ENCODE assay signal across 1 cellular context in the genomic region with DNA sequence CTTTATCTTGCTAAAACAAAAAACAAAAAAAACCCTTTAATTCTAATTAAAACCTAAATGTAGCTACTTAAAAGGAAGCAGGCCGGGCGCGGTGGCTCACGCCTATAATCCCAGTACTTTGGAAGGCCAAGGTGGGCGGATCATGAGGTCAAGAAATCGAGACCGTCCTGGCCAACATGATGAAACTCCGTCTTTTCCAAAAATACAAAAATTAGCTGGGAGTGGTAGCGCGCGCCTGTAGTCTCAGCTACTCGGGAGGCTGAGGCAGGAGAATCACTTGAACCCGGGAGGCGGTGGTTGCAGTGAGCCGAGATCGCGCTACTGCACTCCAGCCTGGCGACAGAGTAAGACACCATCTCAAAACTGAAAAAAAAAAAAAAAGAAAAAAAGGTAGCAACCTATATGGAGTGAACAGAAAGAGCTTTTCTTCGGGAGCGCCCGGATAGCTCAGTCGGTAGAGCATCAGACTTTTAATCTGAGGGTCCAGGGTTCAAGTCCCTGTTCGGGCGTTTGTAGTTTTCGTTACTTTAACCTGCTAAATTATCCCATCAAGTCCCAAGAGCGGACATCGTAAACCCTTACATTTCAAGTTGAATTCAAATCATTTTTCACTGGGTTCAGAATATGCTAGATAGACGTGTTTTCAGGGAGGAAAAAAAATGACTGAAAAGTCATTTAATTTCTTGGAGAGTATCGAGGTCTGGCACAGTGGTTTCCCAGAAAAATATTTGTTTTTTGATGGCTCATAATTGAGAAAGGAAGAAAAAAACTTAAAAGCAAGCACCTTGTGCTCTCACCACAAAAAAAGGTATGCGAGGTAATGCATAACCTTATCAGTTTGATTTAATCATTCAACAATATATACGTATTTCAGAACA.
TF ChIP-seq lines count a peak whose summit lies in the region.

No MANE protein-coding gene starts in this region.

TF ChIP-seq in K562, 482 proteins besides CTCF, POLR2A, EP300 and RAD21 (continued from another document and continues in another):
- TF ChIP-seq, protein P1, sequence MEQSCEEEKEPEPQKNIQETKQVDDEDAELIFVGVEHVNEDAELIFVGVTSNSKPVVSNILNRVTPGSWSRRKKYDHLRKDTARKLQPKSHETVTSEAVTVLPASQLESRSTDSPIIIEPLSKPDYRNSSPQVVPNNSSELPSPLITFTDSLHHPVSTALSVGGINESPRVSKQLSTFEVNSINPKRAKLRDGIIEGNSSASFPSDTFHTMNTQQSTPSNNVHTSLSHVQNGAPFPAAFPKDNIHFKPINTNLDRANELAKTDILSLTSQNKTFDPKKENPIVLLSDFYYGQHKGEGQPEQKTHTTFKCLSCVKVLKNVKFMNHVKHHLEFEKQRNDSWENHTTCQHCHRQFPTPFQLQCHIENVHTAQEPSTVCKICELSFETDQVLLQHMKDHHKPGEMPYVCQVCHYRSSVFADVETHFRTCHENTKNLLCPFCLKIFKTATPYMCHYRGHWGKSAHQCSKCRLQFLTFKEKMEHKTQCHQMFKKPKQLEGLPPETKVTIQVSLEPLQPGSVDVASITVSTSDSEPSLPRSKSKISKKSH (CRISPR knock-in tag; IDR thresholded peaks at IDR 0.05) = no peak
- no peak for TF ChIP-seq CCAR2 (IDR thresholded peaks at IDR 0.05; ENCODE audit: low read depth, low read length)
- TF ChIP-seq SIN3A (IDR thresholded peaks at IDR 0.05; ENCODE audit: borderline replicate concordance in 2 of 2, control insufficient read depth in 1 of 2, low read depth in 2 of 2, low read length in 2 of 2) = peak in 1 of 2 experiments; percentile 52; a peak in 1 of 4 replicates
- TF ChIP-seq BDP1 (IDR thresholded peaks at IDR 0.05; ENCODE audit: insufficient read depth, insufficient read length) = peak; percentile 61
- TF ChIP-seq, protein P2, sequence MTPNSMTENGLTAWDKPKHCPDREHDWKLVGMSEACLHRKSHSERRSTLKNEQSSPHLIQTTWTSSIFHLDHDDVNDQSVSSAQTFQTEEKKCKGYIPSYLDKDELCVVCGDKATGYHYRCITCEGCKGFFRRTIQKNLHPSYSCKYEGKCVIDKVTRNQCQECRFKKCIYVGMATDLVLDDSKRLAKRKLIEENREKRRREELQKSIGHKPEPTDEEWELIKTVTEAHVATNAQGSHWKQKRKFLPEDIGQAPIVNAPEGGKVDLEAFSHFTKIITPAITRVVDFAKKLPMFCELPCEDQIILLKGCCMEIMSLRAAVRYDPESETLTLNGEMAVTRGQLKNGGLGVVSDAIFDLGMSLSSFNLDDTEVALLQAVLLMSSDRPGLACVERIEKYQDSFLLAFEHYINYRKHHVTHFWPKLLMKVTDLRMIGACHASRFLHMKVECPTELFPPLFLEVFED (CRISPR knock-in tag; conservative IDR thresholded peaks at IDR 0.05) = peak; percentile 70; the same call in 1 of the 2 replicates
- TF ChIP-seq DDX20 (tag; IDR thresholded peaks at IDR 0.05; ENCODE audit: low read depth) = no peak
- TF ChIP-seq, protein P3, sequence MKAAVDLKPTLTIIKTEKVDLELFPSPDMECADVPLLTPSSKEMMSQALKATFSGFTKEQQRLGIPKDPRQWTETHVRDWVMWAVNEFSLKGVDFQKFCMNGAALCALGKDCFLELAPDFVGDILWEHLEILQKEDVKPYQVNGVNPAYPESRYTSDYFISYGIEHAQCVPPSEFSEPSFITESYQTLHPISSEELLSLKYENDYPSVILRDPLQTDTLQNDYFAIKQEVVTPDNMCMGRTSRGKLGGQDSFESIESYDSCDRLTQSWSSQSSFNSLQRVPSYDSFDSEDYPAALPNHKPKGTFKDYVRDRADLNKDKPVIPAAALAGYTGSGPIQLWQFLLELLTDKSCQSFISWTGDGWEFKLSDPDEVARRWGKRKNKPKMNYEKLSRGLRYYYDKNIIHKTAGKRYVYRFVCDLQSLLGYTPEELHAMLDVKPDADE (conservative IDR thresholded peaks at IDR 0.05; ENCODE audit: control insufficient read depth, low read depth, low read length) = peak; percentile 80; the same call in 1 of the 2 replicates
- TF ChIP-seq PTBP1 (IDR thresholded peaks at IDR 0.05; ENCODE audit: low read depth, low read length) = no peak
- TF ChIP-seq, protein P4, sequence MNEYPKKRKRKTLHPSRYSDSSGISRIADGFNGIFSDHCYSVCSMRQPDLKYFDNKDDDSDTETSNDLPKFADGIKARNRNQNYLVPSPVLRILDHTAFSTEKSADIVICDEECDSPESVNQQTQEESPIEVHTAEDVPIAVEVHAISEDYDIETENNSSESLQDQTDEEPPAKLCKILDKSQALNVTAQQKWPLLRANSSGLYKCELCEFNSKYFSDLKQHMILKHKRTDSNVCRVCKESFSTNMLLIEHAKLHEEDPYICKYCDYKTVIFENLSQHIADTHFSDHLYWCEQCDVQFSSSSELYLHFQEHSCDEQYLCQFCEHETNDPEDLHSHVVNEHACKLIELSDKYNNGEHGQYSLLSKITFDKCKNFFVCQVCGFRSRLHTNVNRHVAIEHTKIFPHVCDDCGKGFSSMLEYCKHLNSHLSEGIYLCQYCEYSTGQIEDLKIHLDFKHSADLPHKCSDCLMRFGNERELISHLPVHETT (CRISPR knock-in tag; conservative IDR thresholded peaks at IDR 0.05 in 1 of 2, IDR thresholded peaks at IDR 0.05 in 1 of 2) = peak in 1 of 2 experiments; percentile 71; a peak in 1 of 4 replicates
- TF ChIP-seq NFATC3 (IDR thresholded peaks at IDR 0.05) = no peak; the same call in none of the 2 replicates
- TF ChIP-seq, protein P5, sequence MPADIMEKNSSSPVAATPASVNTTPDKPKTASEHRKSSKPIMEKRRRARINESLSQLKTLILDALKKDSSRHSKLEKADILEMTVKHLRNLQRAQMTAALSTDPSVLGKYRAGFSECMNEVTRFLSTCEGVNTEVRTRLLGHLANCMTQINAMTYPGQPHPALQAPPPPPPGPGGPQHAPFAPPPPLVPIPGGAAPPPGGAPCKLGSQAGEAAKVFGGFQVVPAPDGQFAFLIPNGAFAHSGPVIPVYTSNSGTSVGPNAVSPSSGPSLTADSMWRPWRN (IDR thresholded peaks at IDR 0.05; ENCODE audit: low read depth) = 0 out of 2 replicates have a peak, but pooled peaks have one; percentile 35
- TF ChIP-seq ZNF121 (CRISPR knock-in tag; conservative IDR thresholded peaks at IDR 0.05) = no peak
- TF ChIP-seq, protein P6, sequence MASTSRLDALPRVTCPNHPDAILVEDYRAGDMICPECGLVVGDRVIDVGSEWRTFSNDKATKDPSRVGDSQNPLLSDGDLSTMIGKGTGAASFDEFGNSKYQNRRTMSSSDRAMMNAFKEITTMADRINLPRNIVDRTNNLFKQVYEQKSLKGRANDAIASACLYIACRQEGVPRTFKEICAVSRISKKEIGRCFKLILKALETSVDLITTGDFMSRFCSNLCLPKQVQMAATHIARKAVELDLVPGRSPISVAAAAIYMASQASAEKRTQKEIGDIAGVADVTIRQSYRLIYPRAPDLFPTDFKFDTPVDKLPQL (IDR thresholded peaks at IDR 0.05; ENCODE audit: extremely low read depth, insufficient read length) = no peak
- no peak for TF ChIP-seq MCM5 (IDR thresholded peaks at IDR 0.05; ENCODE audit: low read depth)
- TF ChIP-seq, protein P7, sequence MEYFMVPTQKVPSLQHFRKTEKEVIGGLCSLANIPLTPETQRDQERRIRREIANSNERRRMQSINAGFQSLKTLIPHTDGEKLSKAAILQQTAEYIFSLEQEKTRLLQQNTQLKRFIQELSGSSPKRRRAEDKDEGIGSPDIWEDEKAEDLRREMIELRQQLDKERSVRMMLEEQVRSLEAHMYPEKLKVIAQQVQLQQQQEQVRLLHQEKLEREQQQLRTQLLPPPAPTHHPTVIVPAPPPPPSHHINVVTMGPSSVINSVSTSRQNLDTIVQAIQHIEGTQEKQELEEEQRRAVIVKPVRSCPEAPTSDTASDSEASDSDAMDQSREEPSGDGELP (CRISPR knock-in tag; IDR thresholded peaks at IDR 0.05; ENCODE audit: borderline replicate concordance) = peak; percentile 62
- peak; percentile 88; the same call in 1 of the 2 replicates for TF ChIP-seq HLTF (IDR thresholded peaks at IDR 0.05)
- TF ChIP-seq, protein P8, sequence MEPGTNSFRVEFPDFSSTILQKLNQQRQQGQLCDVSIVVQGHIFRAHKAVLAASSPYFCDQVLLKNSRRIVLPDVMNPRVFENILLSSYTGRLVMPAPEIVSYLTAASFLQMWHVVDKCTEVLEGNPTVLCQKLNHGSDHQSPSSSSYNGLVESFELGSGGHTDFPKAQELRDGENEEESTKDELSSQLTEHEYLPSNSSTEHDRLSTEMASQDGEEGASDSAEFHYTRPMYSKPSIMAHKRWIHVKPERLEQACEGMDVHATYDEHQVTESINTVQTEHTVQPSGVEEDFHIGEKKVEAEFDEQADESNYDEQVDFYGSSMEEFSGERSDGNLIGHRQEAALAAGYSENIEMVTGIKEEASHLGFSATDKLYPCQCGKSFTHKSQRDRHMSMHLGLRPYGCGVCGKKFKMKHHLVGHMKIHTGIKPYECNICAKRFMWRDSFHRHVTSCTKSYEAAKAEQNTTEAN (CRISPR knock-in tag; IDR thresholded peaks at IDR 0.05) = no peak; the same call in 1 of the 2 replicates
- TF ChIP-seq ERF (CRISPR knock-in tag; IDR thresholded peaks at IDR 0.05) = no peak
- TF ChIP-seq NCOA6 (IDR thresholded peaks at IDR 0.05) = no peak
- no peak for TF ChIP-seq FUS (optimal IDR thresholded peaks at IDR 0.05; ENCODE audit: low read depth, low read length)
- peak; percentile 99 for TF ChIP-seq BRD9 (IDR thresholded peaks at IDR 0.05; ENCODE audit: low read depth, partially characterized antibody)
- TF ChIP-seq KDM1A (IDR thresholded peaks at IDR 0.05) = peak in 1 of 2 experiments; percentile 57; a peak in 1 of 4 replicates
- TF ChIP-seq ETS2 (tag; IDR thresholded peaks at IDR 0.05; ENCODE audit: borderline replicate concordance, poor library complexity, severe bottlenecking) = no peak
- TF ChIP-seq KDM2B (CRISPR knock-in tag; IDR thresholded peaks at IDR 0.05) = 0 out of 2 replicates have a peak, but pooled peaks have one; percentile 5
- no peak for TF ChIP-seq ZNF165 (CRISPR knock-in tag; IDR thresholded peaks at IDR 0.05; ENCODE audit: borderline replicate concordance)
- TF ChIP-seq FOXJ3 (CRISPR knock-in tag; IDR thresholded peaks at IDR 0.05) = no peak
- no peak; the same call in 1 of the 2 replicates for TF ChIP-seq CBFA2T3 (IDR thresholded peaks at IDR 0.05)
- TF ChIP-seq GABPB1 (CRISPR knock-in tag; IDR thresholded peaks at IDR 0.05) = no peak
- no peak for TF ChIP-seq CAMTA2 (CRISPR knock-in tag; conservative IDR thresholded peaks at IDR 0.05)
- TF ChIP-seq, protein P9, sequence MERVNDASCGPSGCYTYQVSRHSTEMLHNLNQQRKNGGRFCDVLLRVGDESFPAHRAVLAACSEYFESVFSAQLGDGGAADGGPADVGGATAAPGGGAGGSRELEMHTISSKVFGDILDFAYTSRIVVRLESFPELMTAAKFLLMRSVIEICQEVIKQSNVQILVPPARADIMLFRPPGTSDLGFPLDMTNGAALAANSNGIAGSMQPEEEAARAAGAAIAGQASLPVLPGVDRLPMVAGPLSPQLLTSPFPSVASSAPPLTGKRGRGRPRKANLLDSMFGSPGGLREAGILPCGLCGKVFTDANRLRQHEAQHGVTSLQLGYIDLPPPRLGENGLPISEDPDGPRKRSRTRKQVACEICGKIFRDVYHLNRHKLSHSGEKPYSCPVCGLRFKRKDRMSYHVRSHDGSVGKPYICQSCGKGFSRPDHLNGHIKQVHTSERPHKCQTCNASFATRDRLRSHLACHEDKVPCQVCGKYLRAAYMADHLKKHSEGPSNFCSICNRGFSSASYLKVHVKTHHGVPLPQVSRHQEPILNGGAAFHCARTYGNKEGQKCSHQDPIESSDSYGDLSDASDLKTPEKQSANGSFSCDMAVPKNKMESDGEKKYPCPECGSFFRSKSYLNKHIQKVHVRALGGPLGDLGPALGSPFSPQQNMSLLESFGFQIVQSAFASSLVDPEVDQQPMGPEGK (CRISPR knock-in tag; IDR thresholded peaks at IDR 0.05; ENCODE audit: borderline replicate concordance) = no peak
- TF ChIP-seq, protein P10, sequence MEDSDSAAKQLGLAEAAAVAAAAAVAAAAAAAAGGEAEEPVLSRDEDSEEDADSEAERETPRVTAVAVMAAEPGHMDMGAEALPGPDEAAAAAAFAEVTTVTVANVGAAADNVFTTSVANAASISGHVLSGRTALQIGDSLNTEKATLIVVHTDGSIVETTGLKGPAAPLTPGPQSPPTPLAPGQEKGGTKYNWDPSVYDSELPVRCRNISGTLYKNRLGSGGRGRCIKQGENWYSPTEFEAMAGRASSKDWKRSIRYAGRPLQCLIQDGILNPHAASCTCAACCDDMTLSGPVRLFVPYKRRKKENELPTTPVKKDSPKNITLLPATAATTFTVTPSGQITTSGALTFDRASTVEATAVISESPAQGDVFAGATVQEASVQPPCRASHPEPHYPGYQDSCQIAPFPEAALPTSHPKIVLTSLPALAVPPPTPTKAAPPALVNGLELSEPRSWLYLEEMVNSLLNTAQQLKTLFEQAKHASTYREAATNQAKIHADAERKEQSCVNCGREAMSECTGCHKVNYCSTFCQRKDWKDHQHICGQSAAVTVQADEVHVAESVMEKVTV (CRISPR knock-in tag; IDR thresholded peaks at IDR 0.05) = 0 out of 2 replicates have a peak, but pooled peaks have one; percentile 20
- no peak for TF ChIP-seq ZNF507 (tag; conservative IDR thresholded peaks at IDR 0.05)
- TF ChIP-seq, protein P11, sequence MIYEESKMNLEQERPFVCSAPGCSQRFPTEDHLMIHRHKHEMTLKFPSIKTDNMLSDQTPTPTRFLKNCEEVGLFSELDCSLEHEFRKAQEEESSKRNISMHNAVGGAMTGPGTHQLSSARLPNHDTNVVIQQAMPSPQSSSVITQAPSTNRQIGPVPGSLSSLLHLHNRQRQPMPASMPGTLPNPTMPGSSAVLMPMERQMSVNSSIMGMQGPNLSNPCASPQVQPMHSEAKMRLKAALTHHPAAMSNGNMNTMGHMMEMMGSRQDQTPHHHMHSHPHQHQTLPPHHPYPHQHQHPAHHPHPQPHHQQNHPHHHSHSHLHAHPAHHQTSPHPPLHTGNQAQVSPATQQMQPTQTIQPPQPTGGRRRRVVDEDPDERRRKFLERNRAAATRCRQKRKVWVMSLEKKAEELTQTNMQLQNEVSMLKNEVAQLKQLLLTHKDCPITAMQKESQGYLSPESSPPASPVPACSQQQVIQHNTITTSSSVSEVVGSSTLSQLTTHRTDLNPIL (CRISPR knock-in tag; IDR thresholded peaks at IDR 0.05) = no peak
- TF ChIP-seq SUPT5H (IDR thresholded peaks at IDR 0.05) = peak; percentile 48; the same call in 1 of the 2 replicates
- TF ChIP-seq, protein P12, sequence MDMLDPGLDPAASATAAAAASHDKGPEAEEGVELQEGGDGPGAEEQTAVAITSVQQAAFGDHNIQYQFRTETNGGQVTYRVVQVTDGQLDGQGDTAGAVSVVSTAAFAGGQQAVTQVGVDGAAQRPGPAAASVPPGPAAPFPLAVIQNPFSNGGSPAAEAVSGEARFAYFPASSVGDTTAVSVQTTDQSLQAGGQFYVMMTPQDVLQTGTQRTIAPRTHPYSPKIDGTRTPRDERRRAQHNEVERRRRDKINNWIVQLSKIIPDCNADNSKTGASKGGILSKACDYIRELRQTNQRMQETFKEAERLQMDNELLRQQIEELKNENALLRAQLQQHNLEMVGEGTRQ (CRISPR knock-in tag; IDR thresholded peaks at IDR 0.05) = no peak
- no peak for TF ChIP-seq ZNF347 (CRISPR knock-in tag; IDR thresholded peaks at IDR 0.05; ENCODE audit: low read depth)
- no peak for TF ChIP-seq BHLHE40 (IDR thresholded peaks at IDR 0.05; ENCODE audit: low read length)
- 0 out of 2 replicates have a peak, but pooled peaks have one; percentile 10 for TF ChIP-seq ZNF134 (CRISPR knock-in tag; conservative IDR thresholded peaks at IDR 0.05)
- TF ChIP-seq, protein P13, sequence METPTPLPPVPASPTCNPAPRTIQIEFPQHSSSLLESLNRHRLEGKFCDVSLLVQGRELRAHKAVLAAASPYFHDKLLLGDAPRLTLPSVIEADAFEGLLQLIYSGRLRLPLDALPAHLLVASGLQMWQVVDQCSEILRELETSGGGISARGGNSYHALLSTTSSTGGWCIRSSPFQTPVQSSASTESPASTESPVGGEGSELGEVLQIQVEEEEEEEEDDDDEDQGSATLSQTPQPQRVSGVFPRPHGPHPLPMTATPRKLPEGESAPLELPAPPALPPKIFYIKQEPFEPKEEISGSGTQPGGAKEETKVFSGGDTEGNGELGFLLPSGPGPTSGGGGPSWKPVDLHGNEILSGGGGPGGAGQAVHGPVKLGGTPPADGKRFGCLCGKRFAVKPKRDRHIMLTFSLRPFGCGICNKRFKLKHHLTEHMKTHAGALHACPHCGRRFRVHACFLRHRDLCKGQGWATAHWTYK (CRISPR knock-in tag; IDR thresholded peaks at IDR 0.05) = no peak
- TF ChIP-seq TGIF2 (CRISPR knock-in tag; IDR thresholded peaks at IDR 0.05) = no peak; the same call in 1 of the 2 replicates
